Comparison of ENCODE assay signal across 21 cellular contexts in genomic region chr9:136763649-136764035, GRCh38. TPM values are rescaled to one million over a fixed set of nuclear protein-coding genes. Genes with fewer than 3 reads are reported as not detected.
DNase-seq lines count a peak whose midpoint lies in the region; TF ChIP-seq lines count a peak whose summit lies in the region.
"Had no signal": no experiment of that assay in that cellular context is flagged by ENCODE, and none has a peak within 500 bp of the region (broad histone marks: within the 10 kb centered on the region; RNA-seq: fewer than 3 reads in every experiment).

No MANE protein-coding gene starts in this region.

- no peaks in the 10 kb centered on the region for H3K9me3 ChIP-seq in neuronal stem cell (replicated peaks in 1 of 2; ENCODE audit: control insufficient read depth in 2 of 2, insufficient read depth in 1 of 2, low read depth in 1 of 2, low read length in 2 of 2)
- H3K9me3 ChIP-seq: adrenal gland, breast epithelium, psoas muscle, thyroid gland had no signal

- DNase-seq in GM20000 (ENCODE audit: low spot score) = peak; percentile 10
- peak; percentile 87 for DNase-seq in chondrocyte (ENCODE audit: low spot score)
- DNase-seq in neuronal stem cell (ENCODE audit: low spot score) = no peak
- DNase-seq in activated CD4-positive, CD25-positive, alpha-beta regulatory T cell treated with anti-CD3 and anti-CD28 coated beads, Interleukin-2, amount 50 U/mL, for 72 hours = no peak
- DNase-seq in stimulated activated CD4-positive, alpha-beta T cell treated with anti-CD3 and anti-CD28 coated beads, Interleukin-2, amount 100 ng/mL, for 48 hours = no peak
- no peak for DNase-seq in AG08396 (ENCODE audit: low spot score)
- DNase-seq: activated gamma-delta T cell, cortex of kidney, NCI-H1694 treated with DMSO at 0.1 percent for 48 hours, NCI-H2227 treated with DMSO at 0.1 percent for 48 hours, thyroid gland had no signal

- no CpG with 5 or more reads among the region's 14 CpGs for WGBS in neuronal stem cell (ENCODE audit: extremely low coverage in 2 of 2, insufficient read length in 2 of 2, insufficient replicate concordance in 1 of 2), 2 donors

- H3K79me1 ChIP-seq in neuronal stem cell (ENCODE audit: low read depth, low read length) = no peaks in the 10 kb centered on the region

- peak overlapping the region; percentile 9 for H3K14ac ChIP-seq in neuronal stem cell (ENCODE audit: low read length)

- no peak overlapping the region for H3K4me3 Mint-ChIP-seq in chondrocyte (ENCODE audit: unreplicated experiment)
- H3K4me3 Mint-ChIP-seq: neural crest cell had no signal

- peak overlapping the region; percentile 93 for H2BK5ac ChIP-seq in neuronal stem cell (ENCODE audit: low read length)

- peak overlapping the region; percentile 85 for H4K91ac ChIP-seq in neuronal stem cell (ENCODE audit: low read depth, low read length, poor library complexity)

- no peaks in the 10 kb centered on the region for H3K36me3 Mint-ChIP-seq in chondrocyte (ENCODE audit: low read depth)

- H3K27ac Mint-ChIP-seq in chondrocyte (ENCODE audit: unreplicated experiment) = no peak overlapping the region

- peak overlapping the region; percentile 99 for H2AK5ac ChIP-seq in neuronal stem cell (ENCODE audit: low read depth, low read length)

- no peak overlapping the region for H3K4me3 ChIP-seq in neuronal stem cell (ENCODE audit: low read length in 2 of 2)
- H3K4me3 ChIP-seq: adrenal gland, breast epithelium, psoas muscle, skin epidermis, thyroid gland had no signal

- no peaks in the 10 kb centered on the region for H3K9me3 Mint-ChIP-seq in chondrocyte (ENCODE audit: low read depth)
- H3K9me3 Mint-ChIP-seq: neural crest cell had no signal

- H3K23ac ChIP-seq in neuronal stem cell (ENCODE audit: low read depth, low read length, poor library complexity) = peak overlapping the region; percentile 85

- peaks cover 3% of the 10 kb centered on the region for H3K4me1 Mint-ChIP-seq in chondrocyte (ENCODE audit: low read depth)

- peak overlapping the region; percentile 99 for H2BK15ac ChIP-seq in neuronal stem cell (ENCODE audit: low read length)

- H3K18ac ChIP-seq in neuronal stem cell (ENCODE audit: low read length) = peak overlapping the region; percentile 97

- H4K8ac ChIP-seq in neuronal stem cell (ENCODE audit: low read depth, low read length) = no peak overlapping the region

- H3K27me3 ChIP-seq in neuronal stem cell (ENCODE audit: control insufficient read depth in 3 of 3, insufficient read depth in 3 of 3, low read depth in 1 of 3, low read length in 3 of 3) = peaks cover 0 to 9% (median 2%) of the 10 kb centered on the region in 3 experiments
- H3K27me3 ChIP-seq: thyroid gland had no signal

- H2BK12ac ChIP-seq in neuronal stem cell (ENCODE audit: low read length) = peak overlapping the region; percentile 7

- H3K27me3 Mint-ChIP-seq in chondrocyte (ENCODE audit: low read depth) = peaks cover 13% of the 10 kb centered on the region

- no peak overlapping the region for H3K27ac ChIP-seq in neuronal stem cell (replicated peaks; ENCODE audit: low read length)
- H3K27ac ChIP-seq: adrenal gland, breast epithelium, psoas muscle, skin epidermis, thyroid gland had no signal

- no peak overlapping the region for H2AFZ ChIP-seq in neuronal stem cell (ENCODE audit: low read length)

- no peak overlapping the region for H3K9ac ChIP-seq in neuronal stem cell (ENCODE audit: low read depth, low read length, poor library complexity)

- H3K36me3 ChIP-seq in neuronal stem cell (replicated peaks in 1 of 2; ENCODE audit: control insufficient read depth in 2 of 2, insufficient read depth in 2 of 2, low read length in 2 of 2) = no peaks in the 10 kb centered on the region
- H3K36me3 ChIP-seq: adrenal gland, breast epithelium, thyroid gland had no signal

- peak overlapping the region; percentile 89 for H3K4ac ChIP-seq in neuronal stem cell (ENCODE audit: low read length)

- TF ChIP-seq CTCF in GM20000 (IDR thresholded peaks at IDR 0.05; ENCODE audit: extremely low read depth, missing control alignments) = no peak
- TF ChIP-seq CTCF in chondrocyte (IDR thresholded peaks at IDR 0.05) = no peak

- peaks cover 11% of the 10 kb centered on the region in 2 donors for H3K4me1 ChIP-seq in neuronal stem cell (ENCODE audit: control insufficient read depth in 2 of 2, insufficient read depth in 1 of 2, low read depth in 1 of 2, low read length in 2 of 2)
- H3K4me1 ChIP-seq: adrenal gland, breast epithelium, psoas muscle had no signal

- H3K4me2 ChIP-seq in neuronal stem cell (ENCODE audit: insufficient read depth, low read length, poor library complexity, severe bottlenecking) = peak overlapping the region; percentile 18

- no peak overlapping the region for H2BK120ac ChIP-seq in neuronal stem cell (ENCODE audit: low read depth, low read length)

RNA-seq across cellular contexts. Expression of gene LCN15, which starts 0.7 kb away (rescaled TPM):
- total RNA-seq in chondrocyte = not detected in 3 replicates
- polyA plus RNA-seq in neuronal stem cell (2013, experiment 1 of 2) = 0.03 TPM
- polyA plus RNA-seq in neuronal stem cell (2013, experiment 2 of 2) = 0.08 TPM
- total RNA-seq: adrenal gland; breast epithelium; fibroblast of lung; liver; mucosa of gallbladder; neural crest cell; PC-3; T-helper 1 cell treated with Interleukin-12 subunit alpha and Interleukin-12 subunit beta and Interleukin-4 antibody, amounts not matched to agents 30 ng/mL and 1 ng/mL, for 36 hours; thyroid gland had no signal
- polyA plus RNA-seq: adrenal gland, fibroblast of lung, liver had no signal

RNA-seq across cellular contexts. Expression of gene LCN8, which starts 5.6 kb away (rescaled TPM):
- total RNA-seq in chondrocyte = not detected in 3 replicates
- not detected for polyA plus RNA-seq in neuronal stem cell (2013, experiment 1 of 2)
- polyA plus RNA-seq in neuronal stem cell (2013, experiment 2 of 2) = not detected
- total RNA-seq: adrenal gland; breast epithelium; fibroblast of lung; liver; mucosa of gallbladder; neural crest cell; PC-3; T-helper 1 cell treated with Interleukin-12 subunit alpha and Interleukin-12 subunit beta and Interleukin-4 antibody, amounts not matched to agents 30 ng/mL and 1 ng/mL, for 36 hours had no signal
- polyA plus RNA-seq: adrenal gland, fibroblast of lung, liver had no signal

RNA-seq across cellular contexts. Expression of gene LCN6, which starts 15.3 kb away (rescaled TPM):
- not detected in 3 replicates for total RNA-seq in chondrocyte
- polyA plus RNA-seq in neuronal stem cell (2013, experiment 1 of 2) = not detected
- polyA plus RNA-seq in neuronal stem cell (2013, experiment 2 of 2) = not detected
- total RNA-seq: fibroblast of lung; liver; neural crest cell; PC-3; T-helper 1 cell treated with Interleukin-12 subunit alpha and Interleukin-12 subunit beta and Interleukin-4 antibody, amounts not matched to agents 30 ng/mL and 1 ng/mL, for 36 hours had no signal
- polyA plus RNA-seq: fibroblast of lung had no signal

RNA-seq across cellular contexts. Expression of gene LCN10, which starts 20.9 kb away (rescaled TPM):
- total RNA-seq in chondrocyte = not detected in 3 replicates
- polyA plus RNA-seq in neuronal stem cell (2013, experiment 1 of 2) = 0.10 TPM
- 0.12 TPM for polyA plus RNA-seq in neuronal stem cell (2013, experiment 2 of 2)
- total RNA-seq: fibroblast of lung, neural crest cell, PC-3 had no signal
- polyA plus RNA-seq: fibroblast of lung had no signal

RNA-seq across cellular contexts. Expression of gene TMEM141, which starts 27.5 kb away (rescaled TPM):
- 31.2 to 40.0 TPM (median 32.5 TPM) in 3 replicates for total RNA-seq in chondrocyte
- polyA plus RNA-seq in neuronal stem cell (2013, experiment 1 of 2) = 30.7 TPM
- polyA plus RNA-seq in neuronal stem cell (2013, experiment 2 of 2) = 29.9 TPM

Comparison
In these comparisons a context has a peak if more than half of its experiments do, and no peak if none do; other contexts are left out.
1. DNase-seq: peak in GM20000 (single experiment) and chondrocyte (single experiment); none in neuronal stem cell (single experiment), activated CD4-positive, CD25-positive, alpha-beta regulatory T cell treated with anti-CD3 and anti-CD28 coated beads, Interleukin-2, amount 50 U/mL, for 72 hours (single experiment), stimulated activated CD4-positive, alpha-beta T cell treated with anti-CD3 and anti-CD28 coated beads, Interleukin-2, amount 100 ng/mL, for 48 hours (0 of 2) and AG08396 (single experiment).